28 cellular contexts compared by ENCODE assay signal in genomic region chr12:91551927-91552326, GRCh38.
DNase-seq lines count a peak whose midpoint lies in the region; ATAC-seq, FAIRE-seq and TF ChIP-seq lines count a peak whose summit lies in the region.
"Had no signal": no experiment of that assay in that cellular context is flagged by ENCODE, and none has a peak within 500 bp of the region (broad histone marks: within the 10 kb centered on the region; RNA-seq: fewer than 3 reads in every experiment).

No MANE protein-coding gene starts in this region.

- intact Hi-C loops in K562 (cut with micrococcal nuclease): no loop called here
- intact Hi-C loops in sciatic nerve (cut with DNase I): no loop called here

- POLR2A ChIA-PET in K562 (lab: Yijun Ruan, JAX): no interaction called here

- H3K27ac ChIP-seq in K562 (ENCODE audit: extremely low read depth, low read depth, low read length): no peak overlapping the region
- H3K27ac ChIP-seq: PC-9, spleen had no signal

- ATAC-seq in K562 (no peak), sciatic nerve (peak; percentile 70)
- ATAC-seq: activated CD8-positive, alpha-beta T cell treated with anti-CD3 and anti-CD28 coated beads for 36 hours had no signal

- H3K79me2 ChIP-seq in K562 (ENCODE audit: control insufficient read depth, insufficient read depth, low read length): peaks cover 35% of the 10 kb centered on the region

- no peak for DNase-seq in GM12891 (ENCODE audit: insufficient read length, low spot score)
- peak; percentile 33 for DNase-seq in NB4 (ENCODE audit: low read depth)
- DNase-seq in K562 (ENCODE audit: extremely low read depth in 1 of 4, low spot score in 3 of 4): no peak
- peak; percentile 60 for DNase-seq in sciatic nerve (ENCODE audit: low spot score)
- DNase-seq in OCI-M1 (lab: John Stamatoyannopoulos, UW): no peak
- no peak for DNase-seq in stimulated activated CD4-positive, alpha-beta T cell treated with anti-CD3 and anti-CD28 coated beads, Interleukin-1b, Interleukin-23, amount 100 ng/mL, for 48 hours
- DNase-seq in NCI-H1105 (lab: John Stamatoyannopoulos, UW): no peak
- DNase-seq: activated CD4-positive, alpha-beta T cell treated with anti-CD3 and anti-CD28 coated beads for 1 hour; activated CD8-positive, alpha-beta T cell treated with anti-CD3 and anti-CD28 coated beads for 36 hours; activated effector memory CD4-positive, alpha-beta T cell treated with Interleukin-2 at 50 U/mL for 16 hours; activated naive CD8-positive, alpha-beta T cell treated with anti-CD3 and anti-CD28 coated beads, Interleukin-2, amount 10 ng/mL, durations not matched to agents 7 days and 5 days; CD4-positive, CD25-positive, alpha-beta regulatory T cell; cerebellar nuclear complex; glutamatergic neuron; GOT3; KG1; kidney; mammary epithelial cell; NCI-H1092; NCI-H1930; NCI-H226; NCI-H748 treated with DMSO at 0.1 percent for 48 hours; PC-9; spleen; stimulated activated CD4-positive, alpha-beta T cell treated with anti-CD3 and anti-CD28 coated beads, Interleukin-4, amount 100 ng/mL, for 24 hours; stimulated activated naive B cell treated with anti-CD40 and anti-IgM and Interleukin-4, amounts not matched to agents 10 μg/mL and 1 μg/mL and 100 μg/mL, for 72 hours; T-helper 1 cell had no signal

- H3K9me3 ChIP-seq in K562 (replicated peaks; ENCODE audit: control insufficient read depth, insufficient read depth, low read depth, low read length): no peaks in the 10 kb centered on the region
- H3K9me3 ChIP-seq: spleen had no signal

- BruUV-seq in K562 (replicated peaks; lab: Mats Ljungman, UMichigan): no TSS peak

- TF ChIP-seq RAD21 in K562 (CRISPR knock-in tag; conservative IDR thresholded peaks at IDR 0.05 in 1 of 2, IDR thresholded peaks at IDR 0.05 in 1 of 2): no peak

- H3K4me1 ChIP-seq in K562 (replicated peaks in 1 of 2; ENCODE audit: control insufficient read depth in 2 of 2, insufficient read depth in 2 of 2, low read length in 2 of 2): peaks cover 0 to 8% of the 10 kb centered on the region in 2 experiments; a peak in 3 of 5 replicates
- H3K4me1 ChIP-seq: spleen had no signal

- TF ChIP-seq CTCF in NB4 (IDR thresholded peaks at IDR 0.05; ENCODE audit: low read depth, low read length) (no peak), K562 (IDR thresholded peaks at IDR 0.05 in 2 of 3, conservative IDR thresholded peaks at IDR 0.05 in 1 of 3; ENCODE audit: insufficient read depth in 2 of 3, low read depth in 1 of 3, low read length in 3 of 3) (no peak)

- no peak overlapping the region for H3K4me3 ChIP-seq in NB4 (ENCODE audit: low read depth, low read length)
- no peak overlapping the region for H3K4me3 ChIP-seq in K562
- H3K4me3 ChIP-seq: PC-9, spleen had no signal

- 0 out of 2 replicates have a peak, but pooled peaks cover 4% of the 10 kb centered on the region for H4K20me1 ChIP-seq in K562 (replicated peaks; ENCODE audit: control insufficient read depth, insufficient read depth, low read length)

- H3K9ac ChIP-seq in K562 (ENCODE audit: insufficient read depth in 1 of 2, low read depth in 2 of 2, low read length in 2 of 2): no peak overlapping the region

- H3K9me1 ChIP-seq in K562 (ENCODE audit: control insufficient read depth, insufficient read depth, low read length): no peaks in the 10 kb centered on the region

- no peak for TF ChIP-seq EP300 in K562 (IDR thresholded peaks at IDR 0.05; ENCODE audit: low read length)

- no peak overlapping the region for H3K4me2 ChIP-seq in K562 (ENCODE audit: insufficient read depth, low read length)
- H3K4me2 ChIP-seq: PC-9 had no signal

- no peaks in the 10 kb centered on the region for H3K36me3 ChIP-seq in K562 (ENCODE audit: control insufficient read depth, insufficient read depth, low read length)
- H3K36me3 ChIP-seq: spleen had no signal

- TF ChIP-seq POLR2A in GM12891 (IDR thresholded peaks at IDR 0.05; ENCODE audit: low read depth, low read length) (no peak), NB4 (IDR thresholded peaks at IDR 0.05; ENCODE audit: extremely low read depth, insufficient read length) (no peak), K562 (conservative IDR thresholded peaks at IDR 0.05) (no peak)

- in situ Hi-C loops in K562 (cut with MboI): no loop called here

- 83% methylated on average over 8 of the region's 8 CpGs for WGBS in K562 (ENCODE audit: insufficient coverage, low coverage, missing lambda C conversion rate)

- H3K27me3 ChIP-seq in K562 (ENCODE audit: control insufficient read depth in 2 of 2, insufficient read depth in 2 of 2, low read length in 2 of 2): no peaks in the 10 kb centered on the region

- CTCF ChIA-PET in K562 (lab: Yijun Ruan, JAX; ENCODE audit: low intra/inter-chr PET ratio): no interaction called here

- no peak overlapping the region for H2AFZ ChIP-seq in K562 (ENCODE audit: low read depth, low read length)
- H2AFZ ChIP-seq: PC-9 had no signal

- no peak for FAIRE-seq in GM12891 (lab: Jason Lieb, UNC)
- no peak for FAIRE-seq in K562 (lab: Jason Lieb, UNC)
- FAIRE-seq: D721Med, kidney had no signal

TF ChIP-seq in GM12891, 5 proteins besides CTCF, POLR2A, EP300 and RAD21:
- TF ChIP-seq TAF1 (IDR thresholded peaks at IDR 0.05; ENCODE audit: low read depth, low read length) (no peak), SPI1 (IDR thresholded peaks at IDR 0.05; ENCODE audit: low read depth, low read length) (0 out of 2 replicates have a peak, but pooled peaks have one; percentile 23)

TF ChIP-seq in K562, 482 proteins besides CTCF, POLR2A, EP300 and RAD21 (continues in another document):
- TF ChIP-seq PHF8 (IDR thresholded peaks at IDR 0.05; ENCODE audit: borderline replicate concordance, low read length): no peak
- peak; percentile 55 for TF ChIP-seq NFIC (IDR thresholded peaks at IDR 0.05)
- TF ChIP-seq ZNF766 (CRISPR knock-in tag; conservative IDR thresholded peaks at IDR 0.05): no peak
- no peak for TF ChIP-seq MEF2D (tag; conservative IDR thresholded peaks at IDR 0.05; ENCODE audit: low read depth)
- peak; percentile 59; the same call in 1 of the 2 replicates for TF ChIP-seq ZBTB40 (IDR thresholded peaks at IDR 0.05)
- TF ChIP-seq ZBTB40 (CRISPR knock-in tag; IDR thresholded peaks at IDR 0.05): no peak
- TF ChIP-seq PHF20 (IDR thresholded peaks at IDR 0.05; ENCODE audit: partially characterized antibody): no peak
- no peak for TF ChIP-seq DNMT1 (IDR thresholded peaks at IDR 0.05)
- no peak for TF ChIP-seq MAX (CRISPR knock-in tag; IDR thresholded peaks at IDR 0.05)
- no peak for TF ChIP-seq ZNF224 (CRISPR knock-in tag; IDR thresholded peaks at IDR 0.05)

Comparison
In these comparisons a context has a peak if more than half of its experiments do, and no peak if none do; other contexts are left out.
1. DNase-seq: peak in NB4 (single experiment) and sciatic nerve (single experiment); none in GM12891 (single experiment), K562 (0 of 4), OCI-M1 (single experiment), stimulated activated CD4-positive, alpha-beta T cell treated with anti-CD3 and anti-CD28 coated beads, Interleukin-1b, Interleukin-23, amount 100 ng/mL, for 48 hours (single experiment) and NCI-H1105 (single experiment).